23 cellular contexts compared by ENCODE assay signal in the genomic region with DNA sequence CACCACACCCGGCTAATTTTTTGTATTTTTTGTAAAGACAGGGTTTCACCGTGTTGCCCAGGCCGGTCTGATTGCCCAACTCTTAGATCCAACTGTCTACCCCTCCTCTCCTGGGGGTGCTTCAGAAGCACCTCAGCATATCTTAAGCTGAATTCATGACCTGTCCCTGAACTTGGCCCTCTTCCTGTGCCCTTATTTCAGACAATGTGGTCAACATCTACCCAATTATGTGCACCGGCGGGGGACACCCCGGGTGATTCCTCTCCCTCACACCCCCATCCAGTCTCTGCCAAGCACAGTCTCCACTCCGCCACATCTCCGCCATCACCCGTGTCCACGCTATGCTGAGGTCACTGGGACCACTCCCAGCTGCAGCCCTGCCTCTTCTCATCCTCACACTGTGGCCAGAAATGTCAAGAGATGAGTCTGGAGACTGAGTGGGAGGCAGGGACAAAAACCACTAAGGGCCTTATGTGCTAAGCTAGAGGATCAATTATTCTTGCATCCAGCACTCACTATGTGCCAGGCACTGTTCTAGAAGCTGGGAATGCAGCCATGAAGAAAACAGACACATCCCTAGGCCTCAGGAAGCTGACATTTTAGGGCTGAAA.
DNase-seq lines count a peak whose midpoint lies in the region; FAIRE-seq and TF ChIP-seq lines count a peak whose summit lies in the region.
"Had no signal": no experiment of that assay in that cellular context is flagged by ENCODE, and none has a peak within 500 bp of the region (broad histone marks: within the 10 kb centered on the region; RNA-seq: fewer than 3 reads in every experiment).

No MANE protein-coding gene starts in this region.

- intact Hi-C loops in esophagus squamous epithelium (cut with DNase I), result no loop called here

- no peaks in the 10 kb centered on the region for H4K20me1 ChIP-seq in BLaER1 treated with 17β-estradiol and CSF1 and Interleukin-3, amounts not matched to agents 10 nM and 100 nM

- H3K79me2 ChIP-seq in parathyroid adenoma, result no peaks in the 10 kb centered on the region

- H3K9me3 ChIP-seq in BLaER1 treated with 17β-estradiol and CSF1 and Interleukin-3, amounts not matched to agents 10 nM and 100 nM (replicated peaks in 1 of 11), result no peaks in the 10 kb centered on the region
- H3K9me3 ChIP-seq in esophagus squamous epithelium, result no peaks in the 10 kb centered on the region
- no peaks in the 10 kb centered on the region for H3K9me3 ChIP-seq in parathyroid adenoma (ENCODE audit: control insufficient read depth, low read length)
- H3K9me3 ChIP-seq: upper lobe of right lung had no signal

- DNase-seq in MV-4-11 (lab: John Stamatoyannopoulos, UW), result peak; percentile 37
- no peak for DNase-seq in esophagus squamous epithelium (lab: John Stamatoyannopoulos, UW)
- no peak for DNase-seq in GM10248 (ENCODE audit: extremely low spot score)
- no peak for DNase-seq in activated naive CD4-positive, alpha-beta T cell treated with anti-CD3 and anti-CD28 coated beads, Interleukin-2, amount 50 U/mL, for 16 hours
- no peak for DNase-seq in H54 (ENCODE audit: insufficient read length, low spot score)
- DNase-seq: activated naive CD4-positive, alpha-beta T cell treated with anti-CD3 and anti-CD28 coated beads, Interleukin-2, amount 10 ng/mL, durations not matched to agents 7 days and 5 days; activated T-cell treated with anti-CD3 and anti-CD28 coated beads, Interleukin-2, amount 50 U/mL, for 4 hours; HCEC 1CT; kidney; NCI-H1092 treated with DMSO at 0.1 percent for 48 hours; NCI-H2029 treated with DMSO at 0.1 percent for 48 hours; NCI-H226; NCI-H748 treated with DMSO at 0.1 percent for 48 hours; nucleus accumbens; stimulated activated CD4-positive, alpha-beta T cell treated with anti-CD3 and anti-CD28 coated beads, Interleukin-4, amount 100 ng/mL, for 4 hours; upper lobe of right lung had no signal

- H3K4me2 ChIP-seq in BLaER1 treated with 17β-estradiol and CSF1 and Interleukin-3, amounts not matched to agents 10 nM and 100 nM, result peak overlapping the region; percentile 52 to 90 (median 77)
- no peak overlapping the region for H3K4me2 ChIP-seq in parathyroid adenoma (ENCODE audit: low read length)

- TF ChIP-seq POLR2A in esophagus squamous epithelium (IDR thresholded peaks at IDR 0.05) (no peak), H54 (IDR thresholded peaks at IDR 0.05; ENCODE audit: low read depth, low read length) (no peak)

- CTCF ChIA-PET in GM10248 (lab: Yijun Ruan, JAX), result interaction anchor here (1.1 kb wide), 1 partner anchor 11 kb away, joined by 4 read pairs; no protein-coding TSS in a partner anchor

- no peaks in the 10 kb centered on the region for H3K36me3 ChIP-seq in BLaER1 treated with 17β-estradiol and CSF1 and Interleukin-3, amounts not matched to agents 10 nM and 100 nM
- H3K36me3 ChIP-seq in esophagus squamous epithelium (no peaks in the 10 kb centered on the region), parathyroid adenoma (ENCODE audit: control insufficient read depth, insufficient read depth, low read length) (no peaks in the 10 kb centered on the region)
- H3K36me3 ChIP-seq: upper lobe of right lung had no signal

- POLR2A ChIA-PET in GM10248 (lab: Yijun Ruan, JAX), result no interaction called here

- no peak overlapping the region; a peak in 1 of 20 replicates for H3K4me3 ChIP-seq in BLaER1 treated with 17β-estradiol and CSF1 and Interleukin-3, amounts not matched to agents 10 nM and 100 nM
- H3K4me3 ChIP-seq in esophagus squamous epithelium (no peak overlapping the region), parathyroid adenoma (ENCODE audit: low read depth, low read length) (no peak overlapping the region)
- H3K4me3 ChIP-seq: K562, lung, upper lobe of right lung had no signal

- peaks cover 22 to 62% (median 48%) of the 10 kb centered on the region in 10 experiments for H3K4me1 ChIP-seq in BLaER1 treated with 17β-estradiol and CSF1 and Interleukin-3, amounts not matched to agents 10 nM and 100 nM
- peaks cover 0 to 27% (median 12%) of the 10 kb centered on the region in 3 donors for H3K4me1 ChIP-seq in esophagus squamous epithelium
- peaks cover 18% of the 10 kb centered on the region for H3K4me1 ChIP-seq in parathyroid adenoma

- no peaks in the 10 kb centered on the region for H3K27me3 ChIP-seq in BLaER1 treated with 17β-estradiol and CSF1 and Interleukin-3, amounts not matched to agents 10 nM and 100 nM
- H3K27me3 ChIP-seq in esophagus squamous epithelium (no peaks in the 10 kb centered on the region), parathyroid adenoma (ENCODE audit: control insufficient read depth, insufficient read depth, low read length) (no peaks in the 10 kb centered on the region)
- H3K27me3 ChIP-seq: upper lobe of right lung had no signal

- H3K27ac ChIP-seq in BLaER1 treated with 17β-estradiol and CSF1 and Interleukin-3, amounts not matched to agents 10 nM and 100 nM, result peak overlapping the region in 9 of 11 experiments; percentile 15 to 60 (median 49); a peak in 13 of 22 replicates
- peak overlapping the region; percentile 36 to 84 (median 56) for H3K27ac ChIP-seq in esophagus squamous epithelium
- H3K27ac ChIP-seq in parathyroid adenoma, result no peak overlapping the region
- H3K27ac ChIP-seq: C4-2B, epithelial cell of prostate, upper lobe of right lung had no signal

- H3K9ac ChIP-seq in BLaER1 treated with 17β-estradiol and CSF1 and Interleukin-3, amounts not matched to agents 10 nM and 100 nM, result peak overlapping the region in 1 of 11 experiments; percentile 12; a peak in 1 of 22 replicates
- no peak overlapping the region for H3K9ac ChIP-seq in parathyroid adenoma

- H2AFZ ChIP-seq in parathyroid adenoma, result peak overlapping the region; percentile 7

- no peak for FAIRE-seq in H54 (lab: Jason Lieb, UNC)
- FAIRE-seq: frontal cortex, K562, kidney had no signal

- WGBS in esophagus squamous epithelium, 2 donors, result 65 to 81% methylated on average over 10 of the region's 10 CpGs

- TF ChIP-seq CTCF in esophagus squamous epithelium (IDR thresholded peaks at IDR 0.05), result no peak
- no peak for TF ChIP-seq CTCF in parathyroid adenoma (IDR thresholded peaks at IDR 0.05)
- TF ChIP-seq CTCF in GM10248 (IDR thresholded peaks at IDR 0.05; ENCODE audit: control extremely low read depth, extremely low read depth, low read depth, missing control alignments), result no peak
